In the genomic region with DNA sequence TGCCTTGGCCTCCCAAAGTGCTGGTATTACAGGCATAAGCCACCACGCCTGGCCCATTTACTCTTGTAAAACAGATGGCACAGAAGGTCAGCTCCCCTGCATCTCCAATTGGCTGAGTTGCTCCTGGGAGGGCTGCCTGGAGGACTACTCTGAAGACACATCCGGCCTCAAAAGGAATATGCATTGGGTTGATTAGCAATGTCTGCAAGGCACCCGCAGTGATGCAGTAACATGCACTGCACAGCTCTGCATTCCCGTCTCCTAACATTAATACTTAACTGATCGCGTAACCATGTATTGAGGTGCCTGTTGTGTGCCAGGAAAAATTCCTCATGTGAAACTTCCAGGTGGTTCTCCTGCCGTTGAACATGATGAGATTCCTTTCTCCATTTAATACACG, we compare ENCODE assay signal across 18 cellular contexts. TPM values are rescaled to one million over a fixed set of nuclear protein-coding genes. Genes with fewer than 3 reads are reported as not detected.
DNase-seq lines count a peak whose midpoint lies in the region; ATAC-seq and TF ChIP-seq lines count a peak whose summit lies in the region.
"Had no signal": no experiment of that assay in that cellular context is flagged by ENCODE, and none has a peak within 500 bp of the region (broad histone marks: within the 10 kb centered on the region; RNA-seq: fewer than 3 reads in every experiment).

No MANE protein-coding gene starts in this region.

- no peaks in the 10 kb centered on the region for H3K9me3 ChIP-seq in body of pancreas
- H3K9me3 ChIP-seq: BLaER1 treated with 17β-estradiol and CSF1 and Interleukin-3, amounts not matched to agents 10 nM and 100 nM; HAP-1 had no signal

- H3K27me3 Mint-ChIP-seq in HFFc6 (ENCODE audit: insufficient read depth) = peaks cover 12% of the 10 kb centered on the region

- TF ChIP-seq POLR2A in body of pancreas (IDR thresholded peaks at IDR 0.05) = no peak

- peaks cover 0 to 10% of the 10 kb centered on the region in 2 donors for H3K27me3 ChIP-seq in body of pancreas

- H3K27ac ChIP-seq in body of pancreas = no peak overlapping the region
- H3K27ac ChIP-seq: BLaER1 treated with 17β-estradiol and CSF1 and Interleukin-3, amounts not matched to agents 10 nM and 100 nM; HL-60 had no signal

- no peaks in the 10 kb centered on the region for H3K4me1 Mint-ChIP-seq in HFFc6 (ENCODE audit: low read depth)
- H3K4me1 Mint-ChIP-seq: GM23338 had no signal

- no peaks in the 10 kb centered on the region for H3K36me3 ChIP-seq in body of pancreas (replicated peaks in 1 of 2; ENCODE audit: insufficient read depth in 1 of 2, low read depth in 2 of 2)
- H3K36me3 ChIP-seq: BLaER1 treated with 17β-estradiol and CSF1 and Interleukin-3, amounts not matched to agents 10 nM and 100 nM; HAP-1 had no signal

- H3K4me3 ChIP-seq in body of pancreas = no peak overlapping the region
- no peak overlapping the region for H3K4me3 ChIP-seq in epithelial cell of proximal tubule (ENCODE audit: low read depth, low read length)
- H3K4me3 ChIP-seq: BLaER1 treated with 17β-estradiol and CSF1 and Interleukin-3, amounts not matched to agents 10 nM and 100 nM; GM23338; HAP-1 had no signal

- intact Hi-C loops in body of pancreas (cut with DNase I) = no loop called here

- H3K9me3 Mint-ChIP-seq in HFFc6 = no peaks in the 10 kb centered on the region

- no peak for TF ChIP-seq CTCF in body of pancreas (IDR thresholded peaks at IDR 0.05)
- TF ChIP-seq CTCF in epithelial cell of proximal tubule (conservative IDR thresholded peaks at IDR 0.05; ENCODE audit: low read depth, low read length) = no peak
- no peak for TF ChIP-seq CTCF in HFFc6 (IDR thresholded peaks at IDR 0.05)

- H3K4me1 ChIP-seq in body of pancreas = peaks cover 16% of the 10 kb centered on the region
- H3K4me1 ChIP-seq: HAP-1 had no signal

- H3K4me3 Mint-ChIP-seq in HFFc6 = no peak overlapping the region
- H3K4me3 Mint-ChIP-seq: CD4-positive, CD25-positive, alpha-beta regulatory T cell; GM23338 had no signal

- DNase-seq in NCI-H82 (lab: John Stamatoyannopoulos, UW) (peak; percentile 53), NCI-H82 treated with DMSO at 0.1 percent for 48 hours (lab: John Stamatoyannopoulos, UW; ENCODE audit: unreplicated experiment) (no peak), body of pancreas (peak in 3 of 4 donors; percentile 22 to 31 (median 26)), epithelial cell of proximal tubule (ENCODE audit: low read depth) (peak; percentile 19), renal cortical epithelial cell (ENCODE audit: low read depth) (peak; percentile 25), cerebellar nuclear complex (lab: John Stamatoyannopoulos, UW) (no peak), HFFc6 (no peak)
- DNase-seq: 8988T; CD4-positive, CD25-positive, alpha-beta regulatory T cell; DMS153; DMS79 treated with DMSO at 0.1 percent for 48 hours; EL; GDM1 had no signal

- no peak overlapping the region for H3K27ac Mint-ChIP-seq in HFFc6
- H3K27ac Mint-ChIP-seq: CD4-positive, CD25-positive, alpha-beta regulatory T cell; GM23338 had no signal

- ATAC-seq in body of pancreas = peak; percentile 23
- no peak for ATAC-seq in HG03039 (IDR thresholded peaks at IDR 0.05; ENCODE audit: unreplicated experiment)
- ATAC-seq: GM23338 had no signal

- no peaks in the 10 kb centered on the region for H3K36me3 Mint-ChIP-seq in HFFc6 (ENCODE audit: low read depth)
- H3K36me3 Mint-ChIP-seq: CD4-positive, CD25-positive, alpha-beta regulatory T cell had no signal

- whole genome bisulfite sequencing in body of pancreas, 2 donors = 19 to 30% methylated on average over 8 of the region's 8 CpGs

RNA-seq across cellular contexts. Expression of a gene that starts 5.0 kb away (rescaled TPM):
- not detected for total RNA-seq in body of pancreas
- total RNA-seq in epithelial cell of proximal tubule = not detected in 2 replicates
- not detected in 2 replicates for total RNA-seq in renal cortical epithelial cell
- total RNA-seq in HFFc6 (2021; fragmentation: NEBNext Ultra II Directional; extraction: Animal tissue kit (Norgen Biotek cat#: 25700)) = not detected
- total RNA-seq: CD4-positive, CD25-positive, alpha-beta regulatory T cell had no signal

RNA-seq across cellular contexts. Expression of a gene that starts 29.8 kb away (rescaled TPM):
- total RNA-seq in body of pancreas = 10 to 100 TPM in 1 of 2 donors, 1 to 10 TPM in 1; 9.6 to 22.1 TPM
- 5.9 and 23.4 TPM in 2 replicates for total RNA-seq in epithelial cell of proximal tubule
- total RNA-seq in renal cortical epithelial cell = 3.8 and 7.1 TPM in 2 replicates
- 1 to 10 TPM; 4.7 to 6.3 (median 5.3) TPM for total RNA-seq in HFFc6 (2021; fragmentation: NEBNext Ultra II Directional; extraction: Animal tissue kit (Norgen Biotek cat#: 25700))

RNA-seq across cellular contexts. Expression of a gene that starts 40.4 kb away (rescaled TPM):
- total RNA-seq in body of pancreas = 100 to 1,000 TPM; 134 to 194 TPM
- total RNA-seq in epithelial cell of proximal tubule = 184 and 243 TPM in 2 replicates
- total RNA-seq in renal cortical epithelial cell = 85.8 and 192 TPM in 2 replicates
- 100 to 1,000 TPM; 367 to 460 (median 388) TPM for total RNA-seq in HFFc6 (2021; fragmentation: NEBNext Ultra II Directional; extraction: Animal tissue kit (Norgen Biotek cat#: 25700))

RNA-seq across cellular contexts. Expression of a gene that starts 40.9 kb away (rescaled TPM):
- total RNA-seq in body of pancreas = under 1 TPM in 1 of 2 donors, not detected in 1; 0.26 TPM
- total RNA-seq in epithelial cell of proximal tubule = 0.40 TPM in 1 of 2 replicates, not detected in the other
- 0.35 and 0.75 TPM in 2 replicates for total RNA-seq in renal cortical epithelial cell
- total RNA-seq in HFFc6 (2021; fragmentation: NEBNext Ultra II Directional; extraction: Animal tissue kit (Norgen Biotek cat#: 25700)) = 1 to 10 TPM in 1 of 6 experiments, under 1 TPM in 4, not detected in 1; 0.16 to 1.1 (median 0.60) TPM
- total RNA-seq: CD4-positive, CD25-positive, alpha-beta regulatory T cell had no signal

RNA-seq across cellular contexts. Expression of a gene that starts 53.1 kb away (rescaled TPM):
- total RNA-seq in body of pancreas (10 to 100 TPM; 55.8 to 79.1 TPM), epithelial cell of proximal tubule (58.9 and 59.0 TPM in 2 replicates), renal cortical epithelial cell (18.4 and 23.3 TPM in 2 replicates)
- 10 to 100 TPM; 17.5 to 24.9 (median 19.9) TPM for total RNA-seq in HFFc6 (2021; fragmentation: NEBNext Ultra II Directional; extraction: Animal tissue kit (Norgen Biotek cat#: 25700))

Comparison
In these comparisons a context has a peak if more than half of its experiments do, and no peak if none do; other contexts are left out.
1. DNase-seq: peak in NCI-H82 (single experiment), body of pancreas (3 of 4), epithelial cell of proximal tubule (single experiment) and renal cortical epithelial cell (single experiment); none in NCI-H82 treated with DMSO at 0.1 percent for 48 hours (single experiment), cerebellar nuclear complex (0 of 2) and HFFc6 (single experiment).